In genomic region chr1:156098782-156099181, GRCh38 we compare ENCODE assay signal across 1 cellular context.
TF ChIP-seq lines count a peak whose summit lies in the region.

No MANE protein-coding gene starts in this region.

TF ChIP-seq in A549, 52 proteins besides CTCF, POLR2A, EP300 and RAD21 (continued from another document):
- TF ChIP-seq NPAS2 (CRISPR knock-in tag; IDR thresholded peaks at IDR 0.05; ENCODE audit: borderline replicate concordance) (no peak), HMGXB4 (CRISPR knock-in tag; IDR thresholded peaks at IDR 0.05; ENCODE audit: borderline replicate concordance) (no peak), MAFK (IDR thresholded peaks at IDR 0.05; ENCODE audit: partially characterized antibody) (no peak), CBX2 (IDR thresholded peaks at IDR 0.05; ENCODE audit: borderline replicate concordance, low read depth) (no peak), RARB (CRISPR knock-in tag; IDR thresholded peaks at IDR 0.05) (no peak), E2F6 (IDR thresholded peaks at IDR 0.05; ENCODE audit: borderline replicate concordance, low read depth) (no peak)
TF ChIP-seq in A549: peak in this region for 0.
